19 cellular contexts compared by ENCODE assay signal in genomic region chr20:32589256-32589655, GRCh38. TPM values are rescaled to one million over a fixed set of nuclear protein-coding genes. Genes with fewer than 3 reads are reported as not detected.
DNase-seq lines count a peak whose midpoint lies in the region; ATAC-seq and TF ChIP-seq lines count a peak whose summit lies in the region.
"Had no signal": no experiment of that assay in that cellular context is flagged by ENCODE, and none has a peak within 500 bp of the region (broad histone marks: within the 10 kb centered on the region; RNA-seq: fewer than 3 reads in every experiment).

No MANE protein-coding gene starts in this region.

- H3K9me2 ChIP-seq in PC-3 (replicated peaks; ENCODE audit: low read length): no peaks in the 10 kb centered on the region

- POLR2A ChIA-PET in PC-3 (lab: Charles Lee; ENCODE audit: unreplicated experiment): no interaction called here

- H3K27me3 ChIP-seq in PC-3 (ENCODE audit: low read length): peaks cover 5% of the 10 kb centered on the region
- H3K27me3 ChIP-seq in osteoblast (ENCODE audit: insufficient read depth, low read length): peaks cover 19% of the 10 kb centered on the region
- H3K27me3 ChIP-seq: vagina had no signal

- TF ChIP-seq CTCF in PC-3 (conservative IDR thresholded peaks at IDR 0.05; ENCODE audit: low read depth, low read length) (no peak), osteoblast (IDR thresholded peaks at IDR 0.05; ENCODE audit: extremely low read depth, low read depth, low read length) (no peak)

- H3F3A ChIP-seq in PC-3 (ENCODE audit: low read length, unreplicated experiment): no peaks in the 10 kb centered on the region

- H4K20me1 ChIP-seq in PC-3 (ENCODE audit: low read length) (no peaks in the 10 kb centered on the region), osteoblast (ENCODE audit: insufficient read depth, low read length) (no peaks in the 10 kb centered on the region)

- H3K4me3 ChIP-seq in PC-3 (ENCODE audit: low read length): no peak overlapping the region
- no peak overlapping the region for H3K4me3 ChIP-seq in osteoblast (ENCODE audit: insufficient read depth, low read length)
- H3K4me3 ChIP-seq: vagina had no signal

- H3K4me2 ChIP-seq in PC-3 (ENCODE audit: low read length): peak overlapping the region; percentile 30; the same call in 1 of the 2 replicates
- no peak overlapping the region for H3K4me2 ChIP-seq in osteoblast (ENCODE audit: insufficient read depth, low read length)
- H3K4me2 ChIP-seq: KMS-11 had no signal

- H3K9ac ChIP-seq in PC-3 (ENCODE audit: low read length): peak overlapping the region; percentile 4; the same call in 1 of the 2 replicates
- H3K9ac ChIP-seq: KMS-11 had no signal

- H2AFZ ChIP-seq in PC-3 (ENCODE audit: low read length) (no peak overlapping the region), osteoblast (ENCODE audit: low read length) (no peak overlapping the region)

- H3K27ac ChIP-seq in PC-3 (ENCODE audit: low read length) (peak overlapping the region; percentile 33), epithelial cell of prostate (peak overlapping the region; percentile 45), osteoblast (ENCODE audit: low read depth, low read length) (no peak overlapping the region)
- H3K27ac ChIP-seq: KMS-11, vagina had no signal

- ATAC-seq in PC-3: peak; percentile 89
- ATAC-seq in GM21423 (IDR thresholded peaks at IDR 0.05; ENCODE audit: unreplicated experiment): no peak

- H3K4me1 ChIP-seq in PC-3 (ENCODE audit: insufficient read depth, low read length) (peaks cover 11% of the 10 kb centered on the region), osteoblast (ENCODE audit: insufficient read depth, low read length) (peaks cover 2% of the 10 kb centered on the region)

- CTCF ChIA-PET in PC-3 (lab: Charles Lee): no interaction called here

- intact Hi-C loops in PC-3 (cut with micrococcal nuclease): no loop called here

- DNase-seq in A172 (ENCODE audit: low spot score) (peak; percentile 58), ELR (ENCODE audit: low read depth) (peak; percentile 88), PC-3 (peak; percentile 70), epithelial cell of prostate (ENCODE audit: low read depth, low spot score) (no peak), osteoblast (ENCODE audit: insufficient read length, low spot score, missing footprints) (no peak), HuH-7.5 (ENCODE audit: low spot score) (no peak)
- DNase-seq in stimulated activated naive CD4-positive, alpha-beta T cell treated with Interleukin-2 at 50 U/mL for 16 hours (lab: John Stamatoyannopoulos, UW): no peak
- DNase-seq: activated CD4-positive, alpha-beta T cell treated with anti-CD3 and anti-CD28 coated beads for 48 hours; activated naive CD4-positive, alpha-beta T cell treated with anti-CD3 and anti-CD28 coated beads, Interleukin-2, amount 50 U/mL, for 16 hours; erythroblast; glutamatergic neuron; immature natural killer cell; NCI-H1417 treated with DMSO at 0.1 percent for 48 hours; nephron progenitor cell; retina; SHP77 had no signal

- H3K36me3 ChIP-seq in PC-3 (ENCODE audit: low read depth, low read length) (no peaks in the 10 kb centered on the region), osteoblast (ENCODE audit: insufficient read depth, low read length) (no peaks in the 10 kb centered on the region)
- H3K36me3 ChIP-seq: vagina had no signal

- H3K79me2 ChIP-seq in PC-3 (ENCODE audit: low read length) (no peaks in the 10 kb centered on the region), osteoblast (ENCODE audit: insufficient read depth, low read length) (no peaks in the 10 kb centered on the region)

- H3K9me3 ChIP-seq in PC-3 (ENCODE audit: low read length) (no peaks in the 10 kb centered on the region), osteoblast (ENCODE audit: low read depth, low read length) (no peaks in the 10 kb centered on the region)
- H3K9me3 ChIP-seq: vagina had no signal

- no TSS peak for BruUV-seq in PC-3 (replicated peaks; lab: Mats Ljungman, UMichigan)

RNA-seq across cellular contexts. Expression of gene NOL4L, which starts 4.1 kb away (rescaled TPM):
- total RNA-seq in A172 (2014; rRNA removed; shearing (Covaris generic)): 17.8 and 34.3 TPM in 2 replicates
- total RNA-seq in PC-3 (2014; rRNA removed) (5.4 and 7.3 TPM in 2 replicates), osteoblast (5.9 and 6.2 TPM in 2 replicates)

Comparison
In these comparisons a context has a peak if more than half of its experiments do, and no peak if none do; other contexts are left out.
1. DNase-seq: peak in A172 (single experiment), ELR (single experiment) and PC-3 (single experiment); none in epithelial cell of prostate (single experiment), osteoblast (single experiment), stimulated activated naive CD4-positive, alpha-beta T cell treated with Interleukin-2 at 50 U/mL for 16 hours (single experiment) and HuH-7.5 (single experiment).